1 cellular context compared by ENCODE assay signal in genomic region chr12:95858451-95859343, GRCh38.
TF ChIP-seq lines count a peak whose summit lies in the region.

Gene SNRPF, plus strand, starts transcription at chr12:95858952. Its CDS starts 122 bp downstream, at chr12:95859074.

TF ChIP-seq in K562, 482 proteins besides CTCF, POLR2A, EP300 and RAD21 (continued from another document and continues in another):
- TF ChIP-seq MAX (CRISPR knock-in tag; IDR thresholded peaks at IDR 0.05) (peak; percentile 85), SAFB (IDR thresholded peaks at IDR 0.05; ENCODE audit: borderline replicate concordance, low read depth, low read length) (no peak), CHD2 (IDR thresholded peaks at IDR 0.05; ENCODE audit: low read depth, low read length) (peak; percentile 88), USF1 (CRISPR knock-in tag; IDR thresholded peaks at IDR 0.05) (peak; percentile 67), ZBTB11 (CRISPR knock-in tag; IDR thresholded peaks at IDR 0.05) (peak in 1 of 3 experiments; percentile 32; a peak in 1 of 6 replicates), SREBF1 (IDR thresholded peaks at IDR 0.05; ENCODE audit: borderline replicate concordance, low read depth, low read length) (peak; percentile 78; the same call in 1 of the 2 replicates), PHF8 (IDR thresholded peaks at IDR 0.05; ENCODE audit: borderline replicate concordance, low read length) (peak; percentile 93), TEAD1 (CRISPR knock-in tag; IDR thresholded peaks at IDR 0.05) (peak in 1 of 2 experiments; percentile 72; a peak in 1 of 4 replicates), FOXJ2 (tag; IDR thresholded peaks at IDR 0.05) (peak; percentile 42; the same call in 1 of the 2 replicates), PRDM10 (IDR thresholded peaks at IDR 0.05; ENCODE audit: partially characterized antibody) (no peak), RCOR1 (IDR thresholded peaks at IDR 0.05; ENCODE audit: borderline replicate concordance in 1 of 2, low read depth in 2 of 2, low read length in 2 of 2) (peak in 1 of 2 experiments; percentile 42; a peak in 1 of 4 replicates), ESRRA (IDR thresholded peaks at IDR 0.05; ENCODE audit: borderline replicate concordance, low read depth) (peak; percentile 17; the same call in 1 of the 2 replicates), KLF1 (tag; IDR thresholded peaks at IDR 0.05) (peak; percentile 53; the same call in 1 of the 2 replicates), TFAP4 (CRISPR knock-in tag; IDR thresholded peaks at IDR 0.05; ENCODE audit: borderline replicate concordance) (peak; percentile 72; the same call in 1 of the 2 replicates), NRF1 (conservative IDR thresholded peaks at IDR 0.05 in 1 of 2, IDR thresholded peaks at IDR 0.05 in 1 of 2) (peak; percentile 71 to 79), FOXP1 (CRISPR knock-in tag; IDR thresholded peaks at IDR 0.05) (peak; percentile 59; the same call in 1 of the 2 replicates), RERE (CRISPR knock-in tag; IDR thresholded peaks at IDR 0.05; ENCODE audit: borderline replicate concordance) (no peak), HDAC1 (IDR thresholded peaks at IDR 0.05) (peak in 1 of 2 experiments; percentile 83; a peak in 1 of 4 replicates), ZBTB40 (IDR thresholded peaks at IDR 0.05) (peak; percentile 76), ZBTB40 (CRISPR knock-in tag; IDR thresholded peaks at IDR 0.05) (no peak), CTBP1 (IDR thresholded peaks at IDR 0.05; ENCODE audit: borderline replicate concordance) (peak; percentile 76), MNT (conservative IDR thresholded peaks at IDR 0.05) (peak; percentile 57 to 87), SAFB2 (IDR thresholded peaks at IDR 0.05; ENCODE audit: borderline replicate concordance, low read depth, low read length, severe bottlenecking) (no peak), NR2C1 (IDR thresholded peaks at IDR 0.05) (peak; percentile 100), NR2C1 (tag; IDR thresholded peaks at IDR 0.05) (peak; percentile 100), BMI1 (IDR thresholded peaks at IDR 0.05; ENCODE audit: low read length) (peak; percentile 92), SMARCA5 (IDR thresholded peaks at IDR 0.05) (no peak), CHCHD3 (CRISPR knock-in tag; IDR thresholded peaks at IDR 0.05) (no peak)
